Comparison of ENCODE assay signal across 18 cellular contexts in genomic region chrX:12595746-12596145, GRCh38.
A peak's percentile ranks its signal among the peaks of the same experiment; 100 is the strongest.
DNase-seq lines count a peak whose midpoint lies in the region; ATAC-seq, FAIRE-seq and TF ChIP-seq lines count a peak whose summit lies in the region.
"Had no signal": no experiment of that assay in that cellular context is flagged by ENCODE, and none has a peak within 500 bp of the region (broad histone marks: within the 10 kb centered on the region; RNA-seq: fewer than 3 reads in every experiment).

No MANE protein-coding gene starts in this region.

- H3K27ac ChIP-seq in HEK293 (ENCODE audit: extremely low read depth, low read depth, low read length) (no peak overlapping the region), RWPE2 (ENCODE audit: poor library complexity, severe bottlenecking) (no peak overlapping the region), kidney (ENCODE audit: low read depth in 2 of 2, low read length in 2 of 2) (no peak overlapping the region)
- H3K27ac ChIP-seq: C4-2B had no signal

- no peak overlapping the region for H3K9ac ChIP-seq in kidney (ENCODE audit: low read length in 2 of 2)

- intact Hi-C loops in kidney (cut with DNase I) = no loop called here

- H3K4me1 ChIP-seq in HEK293 (ENCODE audit: control insufficient read depth, insufficient read depth, low read length) (peaks cover 6% of the 10 kb centered on the region; the same call in 1 of the 2 replicates), RWPE2 (ENCODE audit: insufficient read depth, poor library complexity, severe bottlenecking) (no peaks in the 10 kb centered on the region), kidney (ENCODE audit: control insufficient read depth in 1 of 2, insufficient read depth in 1 of 2, low read depth in 1 of 2, low read length in 2 of 2) (no peaks in the 10 kb centered on the region)

- H3K4me3 ChIP-seq in HEK293 (ENCODE audit: low read depth, low read length) (no peak overlapping the region), RWPE2 (ENCODE audit: severe bottlenecking) (no peak overlapping the region), fibroblast of the aortic adventitia (ENCODE audit: low read depth, low read length) (no peak overlapping the region), kidney (ENCODE audit: low read length in 2 of 2) (no peak overlapping the region)
- H3K4me3 ChIP-seq: GM23338 had no signal

- DNase-seq in RWPE2 (ENCODE audit: low spot score) = no peak
- DNase-seq in fibroblast of the aortic adventitia (ENCODE audit: low read depth) = peak; percentile 0
- no peak for DNase-seq in pons (ENCODE audit: low spot score)
- no peak for DNase-seq in NK-92 treated with Interleukin-12 subunit alpha and Interleukin-12 subunit beta, amount 100 ng/mL, for 24 hours (lab: John Stamatoyannopoulos, UW)
- no peak for DNase-seq in kidney
- DNase-seq: ACHN; AML-193; CD4-positive, alpha-beta T cell; DMS153; DMS79 treated with DMSO at 0.1 percent for 48 hours; GF-D8 had no signal

- POLR2A ChIA-PET in HEK293 (lab: Yijun Ruan, JAX) = no interaction called here

- CTCF ChIA-PET in HEK293 (lab: Yijun Ruan, JAX) = interaction anchor here (1.0 kb wide), 1 partner anchor 106 kb away, joined by 6 read pairs; no protein-coding TSS in a partner anchor

- FAIRE-seq in kidney (lab: Jason Lieb, UNC) = no peak
- FAIRE-seq: A204.1, H54, HepG2 had no signal

- H3K36me3 ChIP-seq in HEK293 (ENCODE audit: control insufficient read depth in 2 of 2, insufficient read depth in 1 of 2, low read length in 2 of 2) (no peaks in the 10 kb centered on the region), RWPE2 (ENCODE audit: low read depth) (no peaks in the 10 kb centered on the region), kidney (ENCODE audit: control insufficient read depth in 1 of 2, insufficient read depth in 2 of 2, low read length in 2 of 2) (no peaks in the 10 kb centered on the region)

- no peak for ATAC-seq in RWPE2 (ENCODE audit: low read depth)
- ATAC-seq: GM23338, HCT116, HepG2 had no signal

- H3K9me3 ChIP-seq in HEK293 (ENCODE audit: control insufficient read depth, insufficient read depth, low read depth, low read length) (no peaks in the 10 kb centered on the region), RWPE2 (ENCODE audit: severe bottlenecking) (no peaks in the 10 kb centered on the region), kidney (ENCODE audit: control insufficient read depth in 1 of 2, low read length in 2 of 2) (no peaks in the 10 kb centered on the region)

- TF ChIP-seq CTCF in HEK293 (tag by site-specific recombination; IDR thresholded peaks at IDR 0.05) = no peak
- peak; percentile 27 for TF ChIP-seq CTCF in RWPE2 (IDR thresholded peaks at IDR 0.05; ENCODE audit: poor library complexity, severe bottlenecking)
- TF ChIP-seq CTCF in fibroblast of the aortic adventitia (IDR thresholded peaks at IDR 0.05; ENCODE audit: insufficient read depth, low read length) = no peak
- TF ChIP-seq CTCF in kidney (IDR thresholded peaks at IDR 0.05; ENCODE audit: borderline replicate concordance, extremely low read depth, insufficient read depth) = no peak

- H3K27me3 ChIP-seq in RWPE2 (ENCODE audit: insufficient read depth, poor library complexity, severe bottlenecking) = no peaks in the 10 kb centered on the region

TF ChIP-seq in HEK293, 187 proteins besides CTCF, POLR2A, EP300 and RAD21:
- TF ChIP-seq ZNF24 (tag by site-specific recombination; IDR thresholded peaks at IDR 0.05) (no peak), ZNF654 (tag by site-specific recombination; IDR thresholded peaks at IDR 0.05; ENCODE audit: low read depth) (peak; percentile 9; the same call in 1 of the 2 replicates), ZXDB (tag by site-specific recombination; IDR thresholded peaks at IDR 0.05) (peak; percentile 53; the same call in 1 of the 2 replicates), FEZF1 (tag by site-specific recombination; IDR thresholded peaks at IDR 0.05) (peak; percentile 27; the same call in 1 of the 2 replicates), ZNF843 (tag by site-specific recombination; IDR thresholded peaks at IDR 0.05) (peak; percentile 54; the same call in 1 of the 2 replicates)
